ENCODE assay signal across 1 cellular context in the genomic region with DNA sequence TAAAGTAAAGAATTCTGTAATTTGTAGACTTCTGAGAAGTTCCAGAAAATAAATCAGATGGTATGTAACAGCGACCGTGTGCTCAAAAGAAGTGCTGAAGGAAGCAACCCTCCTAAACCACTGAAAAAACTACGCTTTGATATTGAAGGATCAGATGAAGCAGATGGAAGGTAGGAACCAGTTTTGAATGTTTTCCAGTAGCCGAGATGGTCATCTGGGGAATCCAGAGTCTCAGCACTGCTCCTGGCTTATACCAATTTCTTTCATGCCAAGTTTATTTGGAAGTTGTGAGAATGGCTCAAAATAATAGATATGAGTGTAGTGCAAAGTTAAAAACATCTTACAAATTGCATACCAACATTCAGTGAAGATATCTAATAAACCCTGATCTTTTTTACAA.
TF ChIP-seq lines count a peak whose summit lies in the region.

No MANE protein-coding gene starts in this region.

TF ChIP-seq in GM12878, 131 proteins besides CTCF, POLR2A, EP300 and RAD21 (continued from another document):
- TF ChIP-seq SMC3 (IDR thresholded peaks at IDR 0.05; ENCODE audit: borderline replicate concordance, low read length) (no peak), BCL11A (IDR thresholded peaks at IDR 0.05; ENCODE audit: low read depth, low read length) (no peak), PAX5 (IDR thresholded peaks at IDR 0.05; ENCODE audit: borderline replicate concordance, low read depth, low read length) (no peak), NRF1 (conservative IDR thresholded peaks at IDR 0.05; ENCODE audit: low read depth, low read length) (no peak), RFX5 (IDR thresholded peaks at IDR 0.05; ENCODE audit: low read depth, low read length) (no peak), YY1 (IDR thresholded peaks at IDR 0.05; ENCODE audit: low read depth, low read length) (no peak)
- TF ChIP-seq, protein P1, sequence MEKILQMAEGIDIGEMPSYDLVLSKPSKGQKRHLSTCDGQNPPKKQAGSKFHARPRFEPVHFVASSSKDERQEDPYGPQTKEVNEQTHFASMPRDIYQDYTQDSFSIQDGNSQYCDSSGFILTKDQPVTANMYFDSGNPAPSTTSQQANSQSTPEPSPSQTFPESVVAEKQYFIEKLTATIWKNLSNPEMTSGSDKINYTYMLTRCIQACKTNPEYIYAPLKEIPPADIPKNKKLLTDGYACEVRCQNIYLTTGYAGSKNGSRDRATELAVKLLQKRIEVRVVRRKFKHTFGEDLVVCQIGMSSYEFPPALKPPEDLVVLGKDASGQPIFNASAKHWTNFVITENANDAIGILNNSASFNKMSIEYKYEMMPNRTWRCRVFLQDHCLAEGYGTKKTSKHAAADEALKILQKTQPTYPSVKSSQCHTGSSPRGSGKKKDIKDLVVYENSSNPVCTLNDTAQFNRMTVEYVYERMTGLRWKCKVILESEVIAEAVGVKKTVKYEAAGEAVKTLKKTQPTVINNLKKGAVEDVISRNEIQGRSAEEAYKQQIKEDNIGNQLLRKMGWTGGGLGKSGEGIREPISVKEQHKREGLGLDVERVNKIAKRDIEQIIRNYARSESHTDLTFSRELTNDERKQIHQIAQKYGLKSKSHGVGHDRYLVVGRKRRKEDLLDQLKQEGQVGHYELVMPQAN (conservative IDR thresholded peaks at IDR 0.05), result no peak
